Comparison of ENCODE assay signal across 8 cellular contexts in the genomic region with DNA sequence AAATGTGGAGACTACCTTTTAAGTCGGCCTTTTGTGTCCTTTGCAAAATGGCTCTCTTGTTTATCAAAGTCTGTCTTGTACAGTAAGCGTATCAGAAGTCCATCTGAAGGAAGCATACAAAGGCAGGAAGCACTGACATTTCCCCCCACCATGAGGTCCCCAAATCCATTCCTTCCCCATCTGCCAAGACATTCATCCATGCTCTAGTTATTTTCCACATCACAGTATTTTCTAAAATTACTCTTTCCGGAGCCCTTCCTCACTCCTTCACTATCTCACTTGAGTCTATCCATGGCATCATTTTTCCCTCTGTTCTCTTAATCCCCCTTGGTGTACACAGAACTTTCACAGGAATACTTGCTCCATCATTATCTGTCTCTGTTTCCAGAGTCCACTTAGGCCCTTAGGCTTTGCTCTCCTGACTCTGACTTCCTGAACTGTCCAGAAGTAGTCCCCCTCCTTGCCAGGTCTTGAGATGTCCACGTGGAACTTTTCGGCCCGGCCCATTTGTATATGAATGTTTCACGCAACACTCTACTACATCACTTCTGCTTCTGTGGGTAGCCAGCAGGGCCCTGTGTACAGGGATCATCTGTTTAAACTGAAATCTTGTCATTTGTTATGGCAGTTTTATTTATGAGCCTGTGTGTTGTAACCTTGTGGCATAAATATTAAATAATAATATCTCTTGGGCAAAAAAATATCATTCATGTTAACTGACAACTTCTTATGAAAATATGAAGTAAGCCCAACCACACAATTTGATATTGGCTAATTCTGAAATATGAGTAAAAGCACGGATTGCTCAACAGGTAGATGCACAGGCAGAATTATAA. TPM values are rescaled to one million over a fixed set of nuclear protein-coding genes. Genes with fewer than 3 reads are reported as not detected.
DNase-seq lines count a peak whose midpoint lies in the region; ATAC-seq, FAIRE-seq and TF ChIP-seq lines count a peak whose summit lies in the region.

No MANE protein-coding gene starts in this region.

- H3K4me1 ChIP-seq in heart left ventricle (peaks cover 0 to 60% (median 25%) of the 10 kb centered on the region in 12 donors), SJSA1 (replicated peaks) (peaks cover 30% of the 10 kb centered on the region), upper lobe of left lung (peaks cover 45 to 58% (median 52%) of the 10 kb centered on the region in 4 donors)

- ATAC-seq in heart left ventricle (peak in 1 of 4 donors; percentile 34), upper lobe of left lung (ENCODE audit: low FRiP score in 2 of 2) (peak; percentile 29 to 61), GM19324 (IDR thresholded peaks at IDR 0.05; ENCODE audit: low FRiP score, unreplicated experiment) (no peak)

- H3K27me3 ChIP-seq in heart left ventricle (no peaks in the 10 kb centered on the region), SJSA1 (replicated peaks) (no peaks in the 10 kb centered on the region), upper lobe of left lung (no peaks in the 10 kb centered on the region)

- TF ChIP-seq POLR2A in heart left ventricle (IDR thresholded peaks at IDR 0.05), result no peak
- peak in 1 of 4 donors; percentile 20 for TF ChIP-seq POLR2A in upper lobe of left lung (IDR thresholded peaks at IDR 0.05)

- 66 to 70% (median 67%) methylated on average over 8 of the region's 8 CpGs for WGBS in heart left ventricle, 4 donors
- 34 to 39% methylated on average over 8 of the region's 8 CpGs for WGBS in upper lobe of left lung, 2 donors

- no peak for TF ChIP-seq CTCF in heart left ventricle (IDR thresholded peaks at IDR 0.05)
- TF ChIP-seq CTCF in fibroblast of the aortic adventitia (IDR thresholded peaks at IDR 0.05; ENCODE audit: insufficient read depth, low read length), result no peak
- no peak for TF ChIP-seq CTCF in upper lobe of left lung (IDR thresholded peaks at IDR 0.05)

- intact Hi-C loops in heart left ventricle (cut with DNase I), result loop anchor here in 4 of 10 donors (5.0 to 10.0 kb wide), 2 partner anchors 51 to 54 kb away; a partner anchor contains a TSS
- intact Hi-C loops in cardiac septum (cut with DNase I), result no loop called here

- no peaks in the 10 kb centered on the region for H3K9me3 ChIP-seq in heart left ventricle
- no peaks in the 10 kb centered on the region for H3K9me3 ChIP-seq in SJSA1 (replicated peaks)
- H3K9me3 ChIP-seq in upper lobe of left lung, result no peaks in the 10 kb centered on the region

- H3K36me3 ChIP-seq in heart left ventricle, result no peaks in the 10 kb centered on the region
- no peaks in the 10 kb centered on the region for H3K36me3 ChIP-seq in SJSA1
- no peaks in the 10 kb centered on the region for H3K36me3 ChIP-seq in upper lobe of left lung

- no peak for FAIRE-seq in urothelium cell line (lab: Jason Lieb, UNC)

- TF ChIP-seq EP300 in upper lobe of left lung (IDR thresholded peaks at IDR 0.05), result no peak

- peak overlapping the region in 8 of 12 donors; percentile 3 to 86 (median 31) for H3K27ac ChIP-seq in heart left ventricle
- H3K27ac ChIP-seq in SJSA1, result peak overlapping the region; percentile 76
- H3K27ac ChIP-seq in upper lobe of left lung, result peak overlapping the region; percentile 55 to 93 (median 74)

- peak overlapping the region in 8 of 12 donors; percentile 67 to 94 (median 78) for H3K4me3 ChIP-seq in heart left ventricle
- peak overlapping the region; percentile 57; the same call in 1 of the 2 replicates for H3K4me3 ChIP-seq in SJSA1
- peak overlapping the region; percentile 86 for H3K4me3 ChIP-seq in fibroblast of the aortic adventitia (ENCODE audit: low read depth, low read length)
- peak overlapping the region in 2 of 4 donors; percentile 84 to 92 for H3K4me3 ChIP-seq in upper lobe of left lung

- DNase-seq in heart left ventricle (peak in 1 of 5 donors; percentile 11), cardiac septum (ENCODE audit: low spot score) (no peak), SJSA1 (ENCODE audit: low read depth in 1 of 2, low spot score in 2 of 2) (no peak), fibroblast of the aortic adventitia (ENCODE audit: low read depth) (peak; percentile 51), upper lobe of left lung (peak in 1 of 2 donors; percentile 82), urothelium cell line (ENCODE audit: low spot score) (no peak), globus pallidus (ENCODE audit: low spot score) (no peak)

RNA-seq across cellular contexts. Expression of a gene that starts 2.0 kb away (rescaled TPM):
- 10 to 100 TPM in 2 of 9 donors, 1 to 10 TPM in 7; 2.1 to 20.7 (median 3.6) TPM for total RNA-seq in heart left ventricle
- polyA plus RNA-seq in heart left ventricle, result 1 to 10 TPM; 1.1 to 2.9 TPM
- 3.3 TPM for total RNA-seq in cardiac septum
- 39.3 and 65.1 TPM in 2 replicates for total RNA-seq in SJSA1 (2014; rRNA removed; shearing (Covaris generic))
- 13.7 and 83.5 TPM in 2 replicates for total RNA-seq in fibroblast of the aortic adventitia (ENCODE audit: low replicate concordance)
- total RNA-seq in upper lobe of left lung, result 100 to 1,000 TPM in 1 of 6 donors, 10 to 100 TPM in 5; 41.7 to 197 (median 64.7) TPM

RNA-seq across cellular contexts. Expression of a gene that starts 53.2 kb away (rescaled TPM):
- total RNA-seq in heart left ventricle, result 10 to 100 TPM; 27.4 to 50.8 (median 37.2) TPM
- polyA plus RNA-seq in heart left ventricle, result 10 to 100 TPM; 40.3 to 42.3 TPM
- total RNA-seq in cardiac septum, result 34.7 TPM
- total RNA-seq in SJSA1 (2014; rRNA removed; shearing (Covaris generic)), result 16.0 and 34.8 TPM in 2 replicates
- 40.3 and 46.0 TPM in 2 replicates for total RNA-seq in fibroblast of the aortic adventitia (ENCODE audit: low replicate concordance)
- 10 to 100 TPM in 4 of 6 donors, 1 to 10 TPM in 2; 7.5 to 33.4 (median 20.8) TPM for total RNA-seq in upper lobe of left lung
